17 cellular contexts compared by ENCODE assay signal in the genomic region with DNA sequence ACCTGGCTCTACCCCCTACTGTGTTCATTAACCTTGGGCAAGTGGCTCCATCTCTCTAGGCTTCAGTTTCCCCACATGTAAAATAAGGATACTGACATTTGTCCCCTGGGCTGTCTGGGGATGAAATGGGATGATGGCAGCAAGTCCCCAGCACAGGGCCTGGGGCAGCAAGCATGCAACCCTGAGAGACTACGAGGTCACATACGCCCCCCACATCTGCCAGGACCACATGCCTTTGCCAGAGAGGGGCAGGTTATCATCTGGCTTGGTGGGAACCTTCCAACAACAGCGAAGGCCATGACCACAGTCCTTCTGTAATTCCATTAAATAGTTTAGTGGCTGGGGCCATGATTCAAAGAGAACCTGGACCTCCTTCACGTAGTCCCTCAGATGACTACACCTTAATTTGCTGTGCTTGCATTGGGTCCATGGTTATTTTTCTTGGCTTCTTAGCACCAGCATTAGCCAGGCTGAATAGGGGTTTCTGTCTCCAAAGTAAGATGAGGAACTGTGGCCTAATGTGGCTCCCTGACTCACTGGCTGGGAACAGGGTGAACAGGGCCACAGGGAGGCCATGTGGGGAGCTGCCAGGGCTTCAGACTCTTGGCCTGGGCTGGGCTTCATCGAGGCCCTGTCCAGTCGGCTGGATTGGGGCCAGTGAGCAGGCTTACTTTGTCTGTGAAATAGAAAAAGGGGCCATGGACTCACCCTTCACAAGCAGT.
A peak's percentile ranks its signal among the peaks of the same experiment; 100 is the strongest.
DNase-seq lines count a peak whose midpoint lies in the region; ATAC-seq, FAIRE-seq and TF ChIP-seq lines count a peak whose summit lies in the region.
"Had no signal": no experiment of that assay in that cellular context is flagged by ENCODE, and none has a peak within 500 bp of the region (broad histone marks: within the 10 kb centered on the region; RNA-seq: fewer than 3 reads in every experiment).

No MANE protein-coding gene starts in this region.

- in situ Hi-C loops in HAP-1 (cut with MboI; ENCODE audit: low sequenced_read_pairs): no loop called here

- DNase-seq in DMS 273 (lab: John Stamatoyannopoulos, UW; ENCODE audit: unreplicated experiment) (peak; percentile 11), DMS 273 treated with DMSO at 0.1 percent for 48 hours (lab: John Stamatoyannopoulos, UW) (no peak), heart left ventricle (peak; percentile 62 to 91 (median 84)), ovary (peak; percentile 39 to 75 (median 59)), vagina (ENCODE audit: extremely low spot score in 2 of 2) (peak in 1 of 2 donors; percentile 89), HAP-1 (ENCODE audit: low spot score in 2 of 2) (no peak), GM12891 (ENCODE audit: insufficient read length, low spot score) (no peak)
- DNase-seq: activated naive CD8-positive, alpha-beta T cell treated with anti-CD3 and anti-CD28 coated beads, Interleukin-2, amount 50 U/mL, for 24 hours; activated T-cell treated with anti-CD3 and anti-CD28 coated beads, Interleukin-2, amount 50 U/mL, for 4 hours; CD4-positive, alpha-beta T cell; esophagus squamous epithelium; T-helper 2 cell; trophoblast cell had no signal

- 69 to 75% (median 72%) methylated on average over 5 to 6 of the region's 6 CpGs for WGBS in heart left ventricle, 4 donors
- WGBS in ovary, 3 donors: 61 to 69% (median 64%) methylated on average over 6 of the region's 6 CpGs

- peaks cover 0 to 35% (median 20%) of the 10 kb centered on the region in 12 donors for H3K4me1 ChIP-seq in heart left ventricle
- H3K4me1 ChIP-seq in ovary (ENCODE audit: insufficient read depth): peaks cover 12% of the 10 kb centered on the region
- peaks cover 32% of the 10 kb centered on the region for H3K4me1 ChIP-seq in vagina
- H3K4me1 ChIP-seq in HAP-1: no peaks in the 10 kb centered on the region

- TF ChIP-seq EP300 in ovary (IDR thresholded peaks at IDR 0.05): no peak

- H3K27ac ChIP-seq in heart left ventricle (peak overlapping the region; percentile 25 to 84 (median 68)), ovary (no peak overlapping the region), vagina (peak overlapping the region; percentile 17)
- H3K27ac ChIP-seq: 22Rv1, lower lobe of right lung had no signal

- H3K27me3 ChIP-seq in heart left ventricle (no peaks in the 10 kb centered on the region), ovary (no peaks in the 10 kb centered on the region), vagina (no peaks in the 10 kb centered on the region), HAP-1 (ENCODE audit: low read depth) (no peaks in the 10 kb centered on the region)
- H3K27me3 ChIP-seq: esophagus squamous epithelium had no signal

- H3K4me3 ChIP-seq in heart left ventricle (no peak overlapping the region), ovary (no peak overlapping the region), vagina (no peak overlapping the region), HAP-1 (no peak overlapping the region)
- H3K4me3 ChIP-seq: lower lobe of right lung had no signal

- ATAC-seq in heart left ventricle: peak; percentile 48 to 83 (median 60)
- ATAC-seq in GM21737 (IDR thresholded peaks at IDR 0.05; ENCODE audit: unreplicated experiment): no peak
- ATAC-seq: activated naive CD8-positive, alpha-beta T cell treated with anti-CD3 and anti-CD28 coated beads, Interleukin-2, amount 50 U/mL, for 24 hours; activated T-cell treated with anti-CD3 and anti-CD28 coated beads, Interleukin-2, amount 50 U/mL, for 4 hours had no signal

- FAIRE-seq in GM12891 (lab: Jason Lieb, UNC): no peak
- FAIRE-seq: GM12892 had no signal

- no peaks in the 10 kb centered on the region for H3K36me3 ChIP-seq in heart left ventricle
- no peaks in the 10 kb centered on the region for H3K36me3 ChIP-seq in ovary
- no peaks in the 10 kb centered on the region for H3K36me3 ChIP-seq in vagina
- H3K36me3 ChIP-seq in HAP-1 (replicated peaks): no peaks in the 10 kb centered on the region
- H3K36me3 ChIP-seq: esophagus squamous epithelium, lower lobe of right lung had no signal

- TF ChIP-seq POLR2A in heart left ventricle (IDR thresholded peaks at IDR 0.05) (no peak), ovary (IDR thresholded peaks at IDR 0.05) (no peak), vagina (IDR thresholded peaks at IDR 0.05) (no peak), GM12891 (IDR thresholded peaks at IDR 0.05; ENCODE audit: low read depth, low read length) (no peak)

- TF ChIP-seq CTCF in heart left ventricle (IDR thresholded peaks at IDR 0.05) (no peak), ovary (IDR thresholded peaks at IDR 0.05) (no peak), vagina (IDR thresholded peaks at IDR 0.05) (no peak)

- H3K9me3 ChIP-seq in heart left ventricle (peaks cover 0 to 9% (median 0%) of the 10 kb centered on the region in 12 donors), ovary (no peaks in the 10 kb centered on the region), vagina (no peaks in the 10 kb centered on the region), HAP-1 (no peaks in the 10 kb centered on the region)
- H3K9me3 ChIP-seq: esophagus squamous epithelium, lower lobe of right lung had no signal

- intact Hi-C loops in heart left ventricle (cut with DNase I) (loop anchor here in 3 of 10 donors (5.0 to 10.0 kb wide), 4 partner anchors 59 to 81 kb away; no protein-coding TSS in a partner anchor), ovary (cut with DNase I) (no loop called here), vagina (cut with DNase I) (no loop called here)

TF ChIP-seq in GM12891, 5 proteins besides CTCF, POLR2A, EP300 and RAD21:
- TF ChIP-seq PAX5 (IDR thresholded peaks at IDR 0.05; ENCODE audit: insufficient read depth, low read length, severe bottlenecking) (no peak), SPI1 (IDR thresholded peaks at IDR 0.05; ENCODE audit: low read depth, low read length) (no peak), POU2F2 (IDR thresholded peaks at IDR 0.05; ENCODE audit: low read depth, low read length) (no peak), TAF1 (IDR thresholded peaks at IDR 0.05; ENCODE audit: low read depth, low read length) (no peak), POLR2AphosphoS5 (IDR thresholded peaks at IDR 0.05; ENCODE audit: low read depth, low read length) (no peak)

Comparison
In these comparisons a context has a peak if more than half of its experiments do, and no peak if none do; other contexts are left out.
1. DNase-seq: peak in DMS 273 (single experiment), heart left ventricle (5 of 5) and ovary (5 of 5); none in DMS 273 treated with DMSO at 0.1 percent for 48 hours (single experiment), HAP-1 (0 of 2) and GM12891 (single experiment).
2. H3K27ac ChIP-seq: peak in heart left ventricle (12 of 12) and vagina (single experiment); none in ovary (0 of 2).